8 cellular contexts compared by ENCODE assay signal in the genomic region with DNA sequence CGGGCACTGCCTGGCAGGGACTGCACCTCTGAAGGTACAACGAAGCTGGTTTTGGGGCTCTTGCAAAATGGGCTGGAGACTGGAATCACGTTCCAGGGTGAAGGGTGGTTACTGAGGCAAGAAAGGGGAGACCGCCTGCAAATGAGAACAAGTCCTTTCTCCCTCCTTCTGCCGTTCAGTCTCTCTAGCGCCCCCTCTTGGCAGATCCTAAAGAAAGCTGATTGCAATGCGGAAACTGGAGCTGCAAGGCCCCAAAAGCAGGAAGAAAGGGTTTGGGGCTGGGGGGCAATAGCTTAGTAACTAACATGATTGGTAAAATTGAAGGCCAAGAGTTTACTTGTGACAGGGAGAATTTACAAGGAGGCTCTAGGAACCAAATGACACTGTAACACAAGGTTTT.
DNase-seq lines count a peak whose midpoint lies in the region; ATAC-seq, FAIRE-seq and TF ChIP-seq lines count a peak whose summit lies in the region.

No MANE protein-coding gene starts in this region.

- no peak for TF ChIP-seq POLR2A in GM12892 (IDR thresholded peaks at IDR 0.05; ENCODE audit: low read depth, low read length)
- TF ChIP-seq POLR2A in esophagus squamous epithelium (IDR thresholded peaks at IDR 0.05), result no peak

- no peak overlapping the region for H3K27ac ChIP-seq in PC-9
- no peak overlapping the region for H3K27ac ChIP-seq in esophagus squamous epithelium

- H3K9me2 ChIP-seq in PC-9 (ENCODE audit: insufficient read depth), result no peaks in the 10 kb centered on the region

- BruUV-seq in PC-9 (replicated peaks; lab: Mats Ljungman, UMichigan), result no TSS peak

- 42 to 45% methylated on average over 7 of the region's 7 CpGs for WGBS in esophagus squamous epithelium, 2 donors

- FAIRE-seq in GM12892 (lab: Jason Lieb, UNC), result no peak

- H3K4me2 ChIP-seq in PC-9, result no peak overlapping the region

- no peak overlapping the region for H3K4me3 ChIP-seq in PC-9
- H3K4me3 ChIP-seq in fibroblast of villous mesenchyme (ENCODE audit: low read depth, low read length), result no peak overlapping the region
- no peak overlapping the region for H3K4me3 ChIP-seq in esophagus squamous epithelium

- intact Hi-C loops in PC-9 (cut with micrococcal nuclease; ENCODE audit: unreplicated experiment), result no loop called here
- intact Hi-C loops in esophagus squamous epithelium (cut with DNase I), result no loop called here

- POLR2A ChIA-PET in PC-9 (lab: Charles Lee; ENCODE audit: unreplicated experiment), result no interaction called here

- peak; percentile 53 for ATAC-seq in GM21367 (IDR thresholded peaks at IDR 0.05; ENCODE audit: unreplicated experiment)

- H4K20me1 ChIP-seq in PC-9 (ENCODE audit: insufficient read depth), result no peaks in the 10 kb centered on the region

- CTCF ChIA-PET in PC-9 (lab: Charles Lee), result no interaction called here

- no peaks in the 10 kb centered on the region for H3K79me2 ChIP-seq in PC-9 (ENCODE audit: low read depth)

- H2AFZ ChIP-seq in PC-9, result no peak overlapping the region

- no peaks in the 10 kb centered on the region for H3K27me3 ChIP-seq in PC-9 (ENCODE audit: insufficient read depth, low read depth)
- H3K27me3 ChIP-seq in esophagus squamous epithelium, result no peaks in the 10 kb centered on the region

- peak; percentile 43 for TF ChIP-seq CTCF in PC-9 (conservative IDR thresholded peaks at IDR 0.05)
- peak; percentile 50 for TF ChIP-seq CTCF in fibroblast of villous mesenchyme (IDR thresholded peaks at IDR 0.05; ENCODE audit: insufficient read depth, low read depth, low read length)
- TF ChIP-seq CTCF in esophagus squamous epithelium (IDR thresholded peaks at IDR 0.05), result no peak

- DNase-seq in COR-L47 (lab: John Stamatoyannopoulos, UW) (peak; percentile 9), PC-9 (peak in 1 of 2 experiments; percentile 2), fibroblast of villous mesenchyme (ENCODE audit: low read depth) (no peak), AG08396 (ENCODE audit: low spot score) (no peak), GM12892 (ENCODE audit: insufficient read length) (no peak), Ammon's horn (ENCODE audit: low spot score) (no peak), esophagus squamous epithelium (lab: John Stamatoyannopoulos, UW) (no peak)

- H3F3A ChIP-seq in PC-9 (ENCODE audit: insufficient read depth, low read depth), result no peaks in the 10 kb centered on the region

- H3K4me1 ChIP-seq in PC-9 (replicated peaks; ENCODE audit: insufficient read depth) (no peaks in the 10 kb centered on the region), esophagus squamous epithelium (no peaks in the 10 kb centered on the region)

- no peaks in the 10 kb centered on the region for H3K9me3 ChIP-seq in PC-9 (ENCODE audit: insufficient read depth, low read depth)
- H3K9me3 ChIP-seq in esophagus squamous epithelium, result no peaks in the 10 kb centered on the region

- no peaks in the 10 kb centered on the region for H3K36me3 ChIP-seq in PC-9 (ENCODE audit: low read depth)
- no peaks in the 10 kb centered on the region for H3K36me3 ChIP-seq in esophagus squamous epithelium

Comparison
In these comparisons a context has a peak if more than half of its experiments do, and no peak if none do; other contexts are left out.
1. CTCF ChIP-seq: peak in PC-9 (single experiment) and fibroblast of villous mesenchyme (single experiment); none in esophagus squamous epithelium (0 of 6).